8 cellular contexts compared by ENCODE assay signal in the genomic region with DNA sequence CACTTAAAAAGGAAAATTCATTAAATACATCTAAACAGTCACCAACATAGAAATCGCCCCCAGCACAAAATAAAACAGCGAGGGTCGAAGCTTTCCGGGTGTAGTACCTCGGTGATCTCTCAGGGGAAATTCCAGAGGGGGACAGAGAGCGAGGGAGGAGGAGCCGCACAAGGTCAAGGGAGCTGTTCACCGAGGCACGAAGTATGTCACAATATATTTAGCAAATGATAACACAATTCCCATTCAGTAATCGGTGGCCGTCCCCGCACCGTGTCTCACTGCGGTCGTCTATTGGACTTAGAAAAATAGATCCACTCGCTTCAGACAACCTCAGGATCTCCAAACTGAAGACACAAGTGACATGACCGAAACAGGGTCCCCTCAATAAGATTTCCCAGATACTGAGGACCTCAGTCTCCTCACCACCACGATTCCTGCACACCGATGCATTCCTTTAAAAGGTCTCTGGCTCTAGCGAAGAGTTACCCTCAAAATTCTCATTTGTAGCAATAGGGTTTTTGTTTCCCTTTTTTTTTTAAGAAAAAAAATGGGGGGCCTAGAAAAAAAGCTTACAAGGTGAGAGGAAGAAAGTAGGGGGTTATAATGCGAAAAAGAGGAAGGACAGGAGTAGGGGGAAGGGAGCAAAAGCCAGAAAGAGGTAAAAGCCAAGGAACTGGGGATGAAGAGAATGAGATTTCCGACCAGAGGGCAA. TPM values are rescaled to one million over a fixed set of nuclear protein-coding genes. Genes with fewer than 3 reads are reported as not detected.
DNase-seq lines count a peak whose midpoint lies in the region; ATAC-seq, FAIRE-seq and TF ChIP-seq lines count a peak whose summit lies in the region.

No MANE protein-coding gene starts in this region.

- BruUV-seq in MCF 10A (replicated peaks; lab: Mats Ljungman, UMichigan), result no TSS peak

- no peak for DNase-seq in stimulated activated naive CD8-positive, alpha-beta T cell treated with anti-CD3 and anti-CD28 coated beads, Interleukin-15, Interleukin-2, amounts not matched to agents 100 U/mL and 50 U/mL, for 24 hours
- DNase-seq in NCI-H69 (lab: John Stamatoyannopoulos, UW) (peak; percentile 86), MCF 10A (ENCODE audit: unreplicated experiment) (peak; percentile 47)

- peak overlapping the region; percentile 89 for H3K27ac Mint-ChIP-seq in stimulated activated naive CD8-positive, alpha-beta T cell treated with anti-CD3 and anti-CD28 coated beads, Interleukin-15, Interleukin-2, amounts not matched to agents 100 ng/mL and 50 ng/mL, for 24 hours
- H3K27ac Mint-ChIP-seq in MCF 10A (ENCODE audit: low read depth, unreplicated experiment), result peak overlapping the region; percentile 92

- H3K4me3 ChIP-seq in skeletal muscle tissue (ENCODE audit: low read length in 3 of 3), result peak overlapping the region; percentile 76 to 81 (median 79)

- ATAC-seq in stimulated activated naive CD8-positive, alpha-beta T cell treated with anti-CD3 and anti-CD28 coated beads, Interleukin-15, Interleukin-2, amounts not matched to agents 100 U/mL and 50 U/mL, for 24 hours, result no peak
- ATAC-seq in HG02588 (IDR thresholded peaks at IDR 0.05; ENCODE audit: unreplicated experiment), result no peak
- ATAC-seq in HG03175 (IDR thresholded peaks at IDR 0.05; ENCODE audit: unreplicated experiment), result no peak

- H3K36me3 ChIP-seq in skeletal muscle tissue (ENCODE audit: control insufficient read depth in 3 of 3, insufficient read depth in 3 of 3, low read length in 3 of 3), result no peaks in the 10 kb centered on the region

- H3K36me3 Mint-ChIP-seq in stimulated activated naive CD8-positive, alpha-beta T cell treated with anti-CD3 and anti-CD28 coated beads, Interleukin-15, Interleukin-2, amounts not matched to agents 100 ng/mL and 50 ng/mL, for 24 hours (ENCODE audit: low read depth), result no peaks in the 10 kb centered on the region
- H3K36me3 Mint-ChIP-seq in MCF 10A (ENCODE audit: insufficient read depth, unreplicated experiment), result peaks cover 5% of the 10 kb centered on the region

- H3K9me3 Mint-ChIP-seq in stimulated activated naive CD8-positive, alpha-beta T cell treated with anti-CD3 and anti-CD28 coated beads, Interleukin-15, Interleukin-2, amounts not matched to agents 100 ng/mL and 50 ng/mL, for 24 hours, result no peaks in the 10 kb centered on the region
- H3K9me3 Mint-ChIP-seq in MCF 10A (ENCODE audit: unreplicated experiment), result no peaks in the 10 kb centered on the region

- POLR2A ChIA-PET in MCF 10A (lab: Yijun Ruan, JAX), result interaction anchor here (0.6 to 8.3 kb wide), 25 partner anchors 9 to 251 kb away, joined by 3 to 77 read pairs (median 5); partner anchors contain the start of genes DTL, INTS7 and SLC30A1

- FAIRE-seq in islet of Langerhans (lab: Jason Lieb, UNC), result peak; percentile 51

- peaks cover 65% of the 10 kb centered on the region for H3K4me1 Mint-ChIP-seq in stimulated activated naive CD8-positive, alpha-beta T cell treated with anti-CD3 and anti-CD28 coated beads, Interleukin-15, Interleukin-2, amounts not matched to agents 100 ng/mL and 50 ng/mL, for 24 hours (ENCODE audit: low read depth)
- peaks cover 33% of the 10 kb centered on the region for H3K4me1 Mint-ChIP-seq in MCF 10A (ENCODE audit: insufficient read depth, unreplicated experiment)

- TF ChIP-seq CTCF in MCF 10A (IDR thresholded peaks at IDR 0.05; ENCODE audit: unreplicated experiment), result no peak

- no peaks in the 10 kb centered on the region for H3K27me3 Mint-ChIP-seq in stimulated activated naive CD8-positive, alpha-beta T cell treated with anti-CD3 and anti-CD28 coated beads, Interleukin-15, Interleukin-2, amounts not matched to agents 100 ng/mL and 50 ng/mL, for 24 hours
- no peaks in the 10 kb centered on the region for H3K27me3 Mint-ChIP-seq in MCF 10A (ENCODE audit: insufficient read depth, unreplicated experiment)

- H3K27ac ChIP-seq in skeletal muscle tissue (ENCODE audit: low read depth, low read length), result peak overlapping the region; percentile 39

- CTCF ChIA-PET in MCF 10A (lab: Yijun Ruan, JAX), result interaction anchor here (0.7 to 20.1 kb wide), 19 partner anchors 8 to 499 kb away, joined by 3 to 286 read pairs (median 4); no protein-coding TSS in a partner anchor

- intact Hi-C loops in MCF 10A (cut with micrococcal nuclease), result loop anchor here (1.0 to 5.0 kb wide), 5 partner anchors 98 to 458 kb away; partner anchors contain the start of gene PPP2R5A

- peaks cover 9 to 13% (median 10%) of the 10 kb centered on the region in 3 donors for H3K4me1 ChIP-seq in skeletal muscle tissue (ENCODE audit: control insufficient read depth in 3 of 3, insufficient read depth in 3 of 3, low read length in 3 of 3)

- H3K9me3 ChIP-seq in skeletal muscle tissue (ENCODE audit: control insufficient read depth in 3 of 3, low read length in 3 of 3), result no peaks in the 10 kb centered on the region

- H3K27me3 ChIP-seq in skeletal muscle tissue (ENCODE audit: control insufficient read depth in 3 of 3, insufficient read depth in 3 of 3, low read length in 3 of 3), result no peaks in the 10 kb centered on the region

- peak overlapping the region; percentile 66 to 78 (median 72) for H3K9ac ChIP-seq in skeletal muscle tissue (ENCODE audit: low read depth in 1 of 3, low read length in 3 of 3)

- H3K4me3 Mint-ChIP-seq in stimulated activated naive CD8-positive, alpha-beta T cell treated with anti-CD3 and anti-CD28 coated beads, Interleukin-15, Interleukin-2, amounts not matched to agents 100 ng/mL and 50 ng/mL, for 24 hours, result peak overlapping the region; percentile 85
- H3K4me3 Mint-ChIP-seq in MCF 10A (ENCODE audit: unreplicated experiment), result peak overlapping the region; percentile 95

RNA-seq across cellular contexts. Expression of gene LPGAT1, which starts 1.1 kb away (rescaled TPM):
- 76.2 and 82.4 TPM in 2 replicates for total RNA-seq in MCF 10A (2022)
- 21.4 TPM for total RNA-seq in skeletal muscle tissue
